In the genomic region with DNA sequence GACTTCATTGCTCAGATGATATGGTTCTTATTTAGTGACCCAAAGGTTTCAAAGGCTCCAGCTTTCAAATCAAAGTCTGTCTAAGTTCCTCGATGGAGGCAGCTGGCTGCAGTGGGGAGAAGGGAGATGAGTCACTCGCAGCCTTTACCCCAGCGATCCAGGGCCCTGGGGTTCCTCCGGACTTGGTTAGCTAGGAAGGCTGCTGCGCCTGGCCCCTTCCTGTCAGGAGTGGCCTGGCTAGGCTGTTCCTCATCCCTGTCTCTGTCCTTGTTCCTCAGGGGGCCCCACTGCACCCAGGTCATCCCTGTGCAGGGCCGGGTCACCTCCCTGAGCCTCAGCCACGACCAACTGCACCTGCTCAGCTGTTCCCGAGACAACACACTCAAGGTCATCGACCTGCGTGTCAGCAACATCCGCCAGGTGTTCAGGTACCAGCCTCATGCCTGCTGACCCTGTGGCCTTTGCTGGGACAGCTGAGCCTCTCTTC, we compare ENCODE assay signal across 11 cellular contexts. TPM values are rescaled to one million over a fixed set of nuclear protein-coding genes. Genes with fewer than 3 reads are reported as not detected.
DNase-seq lines count a peak whose midpoint lies in the region; ATAC-seq and TF ChIP-seq lines count a peak whose summit lies in the region.
"Had no signal": no experiment of that assay in that cellular context is flagged by ENCODE, and none has a peak within 500 bp of the region (broad histone marks: within the 10 kb centered on the region; RNA-seq: fewer than 3 reads in every experiment).

No MANE protein-coding gene starts in this region.

- no peaks in the 10 kb centered on the region for H3F3A ChIP-seq in smooth muscle cell (ENCODE audit: low read depth)

- ATAC-seq in heart left ventricle (no peak), left cardiac atrium (no peak), activated B cell treated with CpG ODN at 0.5 μM for 24 hours (ENCODE audit: low read depth) (no peak), upper lobe of left lung (ENCODE audit: low FRiP score in 2 of 2) (peak in 1 of 2 donors; percentile 35)

- H2AFZ ChIP-seq in smooth muscle cell (ENCODE audit: low read depth), result no peak overlapping the region

- CTCF ChIA-PET in activated B cell treated with CpG ODN at 0.5 μM for 24 hours (lab: Charles Lee), result interaction anchor here (1.2 to 5.9 kb wide), 2 partner anchors 103 to 350 kb away, joined by 3 to 75 read pairs; no protein-coding TSS in a partner anchor

- H3K4me1 ChIP-seq in heart left ventricle, result peaks cover 17 to 50% (median 25%) of the 10 kb centered on the region in 12 donors
- peaks cover 0 to 22% (median 17%) of the 10 kb centered on the region in 4 donors for H3K4me1 ChIP-seq in liver (ENCODE audit: control insufficient read depth in 4 of 4, insufficient read depth in 4 of 4, low read length in 3 of 4)
- peaks cover 19 to 36% (median 29%) of the 10 kb centered on the region in 4 donors for H3K4me1 ChIP-seq in upper lobe of left lung
- no peaks in the 10 kb centered on the region for H3K4me1 ChIP-seq in smooth muscle cell (ENCODE audit: low read depth)

- no peaks in the 10 kb centered on the region for H4K20me1 ChIP-seq in smooth muscle cell (ENCODE audit: low read depth)

- no peaks in the 10 kb centered on the region for H3K79me2 ChIP-seq in smooth muscle cell (ENCODE audit: low read depth)

- H3K36me3 ChIP-seq in heart left ventricle (peaks cover 0 to 80% (median 7%) of the 10 kb centered on the region in 9 donors), liver (ENCODE audit: control insufficient read depth in 4 of 4, insufficient read depth in 3 of 4, low read depth in 1 of 4, low read length in 3 of 4) (no peaks in the 10 kb centered on the region), upper lobe of left lung (peaks cover 0 to 26% (median 9%) of the 10 kb centered on the region in 4 donors), smooth muscle cell (ENCODE audit: low read depth) (no peaks in the 10 kb centered on the region)
- H3K36me3 ChIP-seq: cardiac muscle cell had no signal

- intact Hi-C loops in heart left ventricle (cut with DNase I) (loop anchor here in 1 of 10 donors (5.0 kb wide), 1 partner anchor 414 kb away; no protein-coding TSS in a partner anchor), left cardiac atrium (cut with DNase I) (loop anchor here in 1 of 2 donors (5.0 kb wide), 1 partner anchor 349 kb away; no protein-coding TSS in a partner anchor), activated B cell treated with CpG ODN at 0.5 μM for 24 hours (cut with micrococcal nuclease) (loop anchor here (10.0 kb wide), 1 partner anchor 557 kb away; no protein-coding TSS in a partner anchor)

- H3K27me3 ChIP-seq in heart left ventricle, result no peaks in the 10 kb centered on the region
- H3K27me3 ChIP-seq in liver (ENCODE audit: control insufficient read depth in 4 of 4, insufficient read depth in 4 of 4, low read length in 3 of 4), result no peaks in the 10 kb centered on the region
- no peaks in the 10 kb centered on the region for H3K27me3 ChIP-seq in upper lobe of left lung
- H3K27me3 ChIP-seq in smooth muscle cell (ENCODE audit: low read depth), result no peaks in the 10 kb centered on the region
- H3K27me3 ChIP-seq: cardiac muscle cell had no signal

- H3K9ac ChIP-seq in liver (ENCODE audit: low read depth in 1 of 2, low read length in 2 of 2) (peak overlapping the region in 1 of 2 donors; percentile 10), smooth muscle cell (ENCODE audit: low read depth) (no peak overlapping the region)

- no peak overlapping the region for H3K4me3 ChIP-seq in heart left ventricle
- no peak overlapping the region for H3K4me3 ChIP-seq in liver (ENCODE audit: low read depth in 1 of 3, low read length in 3 of 3)
- no peak overlapping the region for H3K4me3 ChIP-seq in upper lobe of left lung
- no peak overlapping the region for H3K4me3 ChIP-seq in smooth muscle cell
- H3K4me3 ChIP-seq: cardiac muscle cell had no signal

- no peak overlapping the region for H3K4me2 ChIP-seq in smooth muscle cell

- H3K27ac ChIP-seq in heart left ventricle (peak overlapping the region in 11 of 12 donors; percentile 25 to 89 (median 55)), liver (ENCODE audit: low read depth in 1 of 2, low read length in 2 of 2) (peak overlapping the region; percentile 70 to 76), upper lobe of left lung (peak overlapping the region; percentile 48 to 80 (median 74)), smooth muscle cell (ENCODE audit: low read depth) (no peak overlapping the region)
- H3K27ac ChIP-seq: cardiac muscle cell had no signal

- TF ChIP-seq RAD21 in liver (IDR thresholded peaks at IDR 0.05), result no peak

- TF ChIP-seq CTCF in heart left ventricle (IDR thresholded peaks at IDR 0.05), result no peak
- TF ChIP-seq CTCF in activated B cell treated with CpG ODN at 0.5 μM for 24 hours (IDR thresholded peaks at IDR 0.05), result no peak
- no peak for TF ChIP-seq CTCF in liver (IDR thresholded peaks at IDR 0.05; ENCODE audit: low read depth, low read length, missing input control)
- no peak for TF ChIP-seq CTCF in upper lobe of left lung (IDR thresholded peaks at IDR 0.05)
- no peak for TF ChIP-seq CTCF in smooth muscle cell (IDR thresholded peaks at IDR 0.05; ENCODE audit: borderline replicate concordance, insufficient read depth, poor library complexity, severe bottlenecking)

- peak in 2 of 5 donors; percentile 19 to 69 for DNase-seq in heart left ventricle
- no peak for DNase-seq in left cardiac atrium
- DNase-seq in activated B cell treated with CpG ODN at 0.5 μM for 24 hours, result no peak
- DNase-seq in upper lobe of left lung, result peak in 1 of 2 donors; percentile 61
- no peak for DNase-seq in smooth muscle cell (lab: John Stamatoyannopoulos, UW; ENCODE audit: unreplicated experiment)
- DNase-seq in HUDEP-2 (lab: John Stamatoyannopoulos, UW; ENCODE audit: unreplicated experiment in 76 of 76), result no peak
- DNase-seq in iPS-NIHi7 (ENCODE audit: extremely low spot score), result no peak
- DNase-seq: NCI-H1048, T1000 had no signal

- 49 to 81% (median 72%) methylated on average over 5 to 11 of the region's 11 CpGs for WGBS in heart left ventricle, 4 donors
- 40% methylated on average over 11 of the region's 11 CpGs for WGBS in liver
- 67 to 71% methylated on average over 10 to 11 of the region's 11 CpGs for WGBS in upper lobe of left lung, 2 donors
- WGBS in smooth muscle cell (ENCODE audit: low lambda C conversion rate), result 86% methylated on average over 11 of the region's 11 CpGs

- peak overlapping the region; percentile 73 for H3K27ac Mint-ChIP-seq in activated B cell treated with CpG ODN at 0.5 μM for 24 hours

- H3K9me3 Mint-ChIP-seq in activated B cell treated with CpG ODN at 0.5 μM for 24 hours, result no peaks in the 10 kb centered on the region

- no peak for TF ChIP-seq POLR2A in heart left ventricle (IDR thresholded peaks at IDR 0.05)
- TF ChIP-seq POLR2A in upper lobe of left lung (IDR thresholded peaks at IDR 0.05), result no peak

- no peak for TF ChIP-seq EP300 in upper lobe of left lung (IDR thresholded peaks at IDR 0.05)

- H3K36me3 Mint-ChIP-seq in activated B cell treated with CpG ODN at 0.5 μM for 24 hours (ENCODE audit: low read depth), result peaks cover 56% of the 10 kb centered on the region

- no peaks in the 10 kb centered on the region for H3K9me3 ChIP-seq in heart left ventricle
- no peaks in the 10 kb centered on the region for H3K9me3 ChIP-seq in liver (ENCODE audit: control insufficient read depth in 4 of 4, low read length in 3 of 4)
- H3K9me3 ChIP-seq in upper lobe of left lung, result no peaks in the 10 kb centered on the region
- H3K9me3 ChIP-seq in smooth muscle cell (replicated peaks; ENCODE audit: low read depth), result no peaks in the 10 kb centered on the region

- no peak overlapping the region for H3K4me3 Mint-ChIP-seq in activated B cell treated with CpG ODN at 0.5 μM for 24 hours

- peaks cover 37% of the 10 kb centered on the region for H3K4me1 Mint-ChIP-seq in activated B cell treated with CpG ODN at 0.5 μM for 24 hours

- H3K27me3 Mint-ChIP-seq in activated B cell treated with CpG ODN at 0.5 μM for 24 hours, result no peaks in the 10 kb centered on the region

- POLR2A ChIA-PET in activated B cell treated with CpG ODN at 0.5 μM for 24 hours (lab: Charles Lee), result interaction anchor here (0.7 to 1.7 kb wide), 6 partner anchors 12 to 350 kb away, joined by 3 to 6 read pairs (median 4); no protein-coding TSS in a partner anchor

TF ChIP-seq in liver, 16 proteins besides CTCF, POLR2A, EP300 and RAD21:
- TF ChIP-seq HNF4A (conservative IDR thresholded peaks at IDR 0.05), result peak; percentile 31 to 42
- peak in 1 of 2 donors; percentile 47 for TF ChIP-seq JUND (IDR thresholded peaks at IDR 0.05)
- peak; percentile 81 for TF ChIP-seq NR2F2 (IDR thresholded peaks at IDR 0.05)
- TF ChIP-seq TAF1 (conservative IDR thresholded peaks at IDR 0.05), result no peak
- TF ChIP-seq FOXA1 (IDR thresholded peaks at IDR 0.05), result no peak
- peak; percentile 98 for TF ChIP-seq RXRA (IDR thresholded peaks at IDR 0.05)

RNA-seq across cellular contexts. Expression of a gene that starts 13.9 kb away (rescaled TPM):
- total RNA-seq in heart left ventricle, result 10 to 100 TPM in 7 of 9 donors, 1 to 10 TPM in 2; 6.0 to 28.9 (median 13.2) TPM
- 10 to 100 TPM in 1 of 2 donors, 1 to 10 TPM in 1; 8.3 to 24.2 TPM for polyA plus RNA-seq in heart left ventricle
- 10 to 100 TPM; 11.9 to 16.3 TPM for total RNA-seq in left cardiac atrium
- total RNA-seq in activated B cell treated with CpG ODN at 0.5 μM for 24 hours, result 73.5 and 96.7 TPM in 2 replicates
- 10 to 100 TPM in 1 of 2 donors, 1 to 10 TPM in 1; 5.7 to 17.8 TPM for total RNA-seq in liver
- polyA plus RNA-seq in liver, result 1 to 10 TPM; 4.7 to 9.0 TPM
- 100 to 1,000 TPM in 3 of 6 donors, 10 to 100 TPM in 3; 39.5 to 354 (median 86.4) TPM for total RNA-seq in upper lobe of left lung
- 3.1 and 9.3 TPM in 2 replicates for total RNA-seq in smooth muscle cell
- polyA plus RNA-seq in smooth muscle cell, result 7.4 and 16.1 TPM in 2 replicates

RNA-seq across cellular contexts. Expression of a gene that starts 34.3 kb away (rescaled TPM):
- total RNA-seq in heart left ventricle, result 10 to 100 TPM; 35.2 to 78.8 (median 55.2) TPM
- 100 to 1,000 TPM in 1 of 2 donors, 10 to 100 TPM in 1; 35.9 to 237 TPM for polyA plus RNA-seq in heart left ventricle
- total RNA-seq in left cardiac atrium, result 10 to 100 TPM; 87.4 to 93.9 TPM
- total RNA-seq in activated B cell treated with CpG ODN at 0.5 μM for 24 hours, result 42.6 and 46.8 TPM in 2 replicates
- total RNA-seq in liver, result 100 to 1,000 TPM in 1 of 2 donors, 10 to 100 TPM in 1; 70.5 to 176 TPM
- polyA plus RNA-seq in liver, result 100 to 1,000 TPM; 287 to 328 TPM
- total RNA-seq in upper lobe of left lung, result 100 to 1,000 TPM in 5 of 6 donors, 10 to 100 TPM in 1; 93.2 to 227 (median 151) TPM
- total RNA-seq in smooth muscle cell, result 87.7 and 113 TPM in 2 replicates
- 130 and 249 TPM in 2 replicates for polyA plus RNA-seq in smooth muscle cell
